In genomic region chr14:104224516-104225281, GRCh38 we compare ENCODE assay signal across 8 cellular contexts.
DNase-seq lines count a peak whose midpoint lies in the region; ATAC-seq and TF ChIP-seq lines count a peak whose summit lies in the region.

No MANE protein-coding gene starts in this region.

- peaks cover 13% of the 10 kb centered on the region for H3K27me3 Mint-ChIP-seq in activated CD8-positive, alpha-beta T cell treated with anti-CD3 and anti-CD28 coated beads for 36 hours
- peaks cover 5% of the 10 kb centered on the region for H3K27me3 Mint-ChIP-seq in type B pancreatic cell

- H3K36me3 Mint-ChIP-seq in activated CD8-positive, alpha-beta T cell treated with anti-CD3 and anti-CD28 coated beads for 36 hours (ENCODE audit: low read depth), result no peaks in the 10 kb centered on the region
- H3K36me3 Mint-ChIP-seq in type B pancreatic cell, result no peaks in the 10 kb centered on the region

- no peak overlapping the region for H3K4me3 Mint-ChIP-seq in activated CD8-positive, alpha-beta T cell treated with anti-CD3 and anti-CD28 coated beads for 36 hours
- no peak overlapping the region for H3K4me3 Mint-ChIP-seq in type B pancreatic cell

- no peaks in the 10 kb centered on the region for H3K36me3 ChIP-seq in kidney epithelial cell (ENCODE audit: control insufficient read depth, insufficient read depth, low read length)

- H3K9me3 Mint-ChIP-seq in activated CD8-positive, alpha-beta T cell treated with anti-CD3 and anti-CD28 coated beads for 36 hours, result no peaks in the 10 kb centered on the region
- no peaks in the 10 kb centered on the region for H3K9me3 Mint-ChIP-seq in type B pancreatic cell

- no peak for ATAC-seq in Right ventricle myocardium inferior
- ATAC-seq in activated CD8-positive, alpha-beta T cell treated with anti-CD3 and anti-CD28 coated beads for 36 hours, result no peak

- peaks cover 3% of the 10 kb centered on the region for H3K27me3 ChIP-seq in kidney epithelial cell (ENCODE audit: control insufficient read depth, insufficient read depth, low read length)

- peak; percentile 52 for TF ChIP-seq CTCF in activated CD8-positive, alpha-beta T cell treated with anti-CD3 and anti-CD28 coated beads for 36 hours (IDR thresholded peaks at IDR 0.05)
- TF ChIP-seq CTCF in kidney epithelial cell (IDR thresholded peaks at IDR 0.05; ENCODE audit: insufficient read depth, low read length, poor library complexity, severe bottlenecking) (peak; percentile 18), type B pancreatic cell (conservative IDR thresholded peaks at IDR 0.05) (peak; percentile 69)

- H3K27ac Mint-ChIP-seq in activated CD8-positive, alpha-beta T cell treated with anti-CD3 and anti-CD28 coated beads for 36 hours, result no peak overlapping the region
- peak overlapping the region; percentile 67 for H3K27ac Mint-ChIP-seq in type B pancreatic cell

- POLR2A ChIA-PET in activated CD8-positive, alpha-beta T cell treated with anti-CD3 and anti-CD28 coated beads for 36 hours (lab: Charles Lee), result no interaction called here

- intact Hi-C loops in Right ventricle myocardium inferior (cut with DNase I) (loop anchor here (1.0 kb wide), 1 partner anchor 87 kb away; no protein-coding TSS in a partner anchor), cardiac septum (cut with DNase I) (loop anchor here (5.0 kb wide), 1 partner anchor 87 kb away; the partner anchor contains the start of gene KIF26A)
- intact Hi-C loops in activated CD8-positive, alpha-beta T cell treated with anti-CD3 and anti-CD28 coated beads for 36 hours (cut with micrococcal nuclease), result no loop called here

- peaks cover 14% of the 10 kb centered on the region for H3K4me1 Mint-ChIP-seq in activated CD8-positive, alpha-beta T cell treated with anti-CD3 and anti-CD28 coated beads for 36 hours (ENCODE audit: low read depth)
- peaks cover 17% of the 10 kb centered on the region for H3K4me1 Mint-ChIP-seq in type B pancreatic cell (ENCODE audit: unreplicated experiment)

- H3K4me3 ChIP-seq in kidney epithelial cell (ENCODE audit: low read depth, low read length), result no peak overlapping the region

- CTCF ChIA-PET in activated CD8-positive, alpha-beta T cell treated with anti-CD3 and anti-CD28 coated beads for 36 hours (lab: Charles Lee), result interaction anchor here (0.9 kb wide), 1 partner anchor 87 kb away, joined by 4 read pairs; no protein-coding TSS in a partner anchor

- DNase-seq in Right ventricle myocardium inferior (ENCODE audit: missing footprints) (peak; percentile 73), cardiac septum (ENCODE audit: low spot score) (no peak), kidney epithelial cell (ENCODE audit: low read depth) (no peak), type B pancreatic cell (ENCODE audit: extremely low spot score, unreplicated experiment) (no peak), globus pallidus (ENCODE audit: low spot score) (no peak), midbrain (lab: John Stamatoyannopoulos, UW) (no peak), SIG-M5 treated with dmso at 0.1 percent for 504 hours (lab: John Stamatoyannopoulos, UW; ENCODE audit: unreplicated experiment) (no peak)
- DNase-seq in activated CD8-positive, alpha-beta T cell treated with anti-CD3 and anti-CD28 coated beads for 36 hours, result peak; percentile 59

Comparison
In these comparisons a context has a peak if more than half of its experiments do, and no peak if none do; other contexts are left out.
1. DNase-seq: peak in Right ventricle myocardium inferior (single experiment) and activated CD8-positive, alpha-beta T cell treated with anti-CD3 and anti-CD28 coated beads for 36 hours (single experiment); none in cardiac septum (single experiment), kidney epithelial cell (single experiment), type B pancreatic cell (single experiment), globus pallidus (single experiment), midbrain (single experiment) and SIG-M5 treated with dmso at 0.1 percent for 504 hours (single experiment).
2. CTCF ChIP-seq: peak in every context shown above with its lines; median percentile 69 in type B pancreatic cell; 52 in activated CD8-positive, alpha-beta T cell treated with anti-CD3 and anti-CD28 coated beads for 36 hours; 18 in kidney epithelial cell.